11 cellular contexts compared by ENCODE assay signal in the genomic region with DNA sequence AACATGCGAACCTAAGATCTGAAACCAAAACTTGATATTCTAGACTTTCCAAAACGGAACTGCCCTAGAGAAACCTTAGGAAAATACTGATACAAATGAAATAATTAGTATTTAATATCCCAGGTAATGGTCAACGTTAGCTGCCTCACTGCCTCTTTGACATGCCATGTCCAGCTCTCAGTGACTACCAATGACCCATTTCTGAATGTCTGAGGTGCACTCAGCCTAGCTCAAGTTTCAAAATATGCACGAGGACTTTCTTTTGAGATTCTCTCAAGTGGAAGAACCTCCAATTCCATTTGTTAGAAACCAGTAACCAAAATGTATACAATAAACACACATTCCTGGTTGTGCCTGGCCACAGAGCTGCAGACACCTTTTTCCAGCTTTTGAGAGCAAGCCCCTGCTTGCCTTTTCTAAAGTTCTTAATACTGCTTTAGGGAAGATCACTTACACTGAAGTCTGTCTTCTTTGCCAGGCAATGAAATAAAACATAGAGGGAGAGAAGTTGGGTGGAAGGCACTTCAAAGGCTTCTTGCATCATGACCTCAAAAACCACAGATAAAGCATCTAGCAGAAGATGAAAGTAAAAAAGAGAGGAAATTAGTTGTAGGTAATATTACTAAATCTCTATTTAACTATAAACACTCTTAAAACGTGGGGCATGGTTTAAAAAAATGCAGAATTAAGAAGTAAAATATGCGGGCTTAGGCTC.
DNase-seq lines count a peak whose midpoint lies in the region; ATAC-seq and TF ChIP-seq lines count a peak whose summit lies in the region.
"Had no signal": no experiment of that assay in that cellular context is flagged by ENCODE, and none has a peak within 500 bp of the region (broad histone marks: within the 10 kb centered on the region; RNA-seq: fewer than 3 reads in every experiment).

No MANE protein-coding gene starts in this region.

- H3K79me1 ChIP-seq in neuronal stem cell (ENCODE audit: low read depth, low read length) = no peaks in the 10 kb centered on the region

- no peaks in the 10 kb centered on the region for H3K9me3 Mint-ChIP-seq in activated B cell treated with CpG ODN at 0.5 μM for 24 hours
- no peaks in the 10 kb centered on the region for H3K9me3 Mint-ChIP-seq in activated naive CD4-positive, alpha-beta T cell treated with anti-CD3 and anti-CD28 coated beads, Interleukin-2, amount 50 U/mL, for 72 hours

- H3K27me3 Mint-ChIP-seq in activated B cell treated with CpG ODN at 0.5 μM for 24 hours = no peaks in the 10 kb centered on the region

- H3K4me3 ChIP-seq in neuronal stem cell (ENCODE audit: low read length in 2 of 2) (no peak overlapping the region), Karpas-422 (ENCODE audit: low read length) (no peak overlapping the region)
- H3K4me3 ChIP-seq: left ventricle myocardium inferior had no signal

- no peak overlapping the region for H3K4ac ChIP-seq in neuronal stem cell (ENCODE audit: low read length)

- no peaks in the 10 kb centered on the region for H3K9me2 ChIP-seq in Karpas-422 (replicated peaks; ENCODE audit: insufficient read depth, low read length)

- CTCF ChIA-PET in activated B cell treated with CpG ODN at 0.5 μM for 24 hours (lab: Charles Lee) = no interaction called here

- H3K4me1 Mint-ChIP-seq in activated B cell treated with CpG ODN at 0.5 μM for 24 hours = peaks cover 22% of the 10 kb centered on the region

- no peak overlapping the region for H4K91ac ChIP-seq in neuronal stem cell (ENCODE audit: low read depth, low read length, poor library complexity)

- peaks cover 8 to 63% of the 10 kb centered on the region in 2 donors for H3K36me3 ChIP-seq in neuronal stem cell (replicated peaks in 1 of 2; ENCODE audit: control insufficient read depth in 2 of 2, insufficient read depth in 2 of 2, low read length in 2 of 2)
- peaks cover 49% of the 10 kb centered on the region; the same call in 1 of the 2 replicates for H3K36me3 ChIP-seq in Karpas-422 (ENCODE audit: insufficient read depth, low read length)

- TF ChIP-seq CTCF in activated B cell treated with CpG ODN at 0.5 μM for 24 hours (IDR thresholded peaks at IDR 0.05) (no peak), GM13976 (IDR thresholded peaks at IDR 0.05; ENCODE audit: borderline replicate concordance, control extremely low read depth, extremely low read depth, insufficient read depth, missing control alignments) (no peak)

- H3K4me3 Mint-ChIP-seq in activated B cell treated with CpG ODN at 0.5 μM for 24 hours = no peak overlapping the region

- H3K27me3 ChIP-seq in neuronal stem cell (ENCODE audit: control insufficient read depth in 3 of 3, insufficient read depth in 3 of 3, low read depth in 1 of 3, low read length in 3 of 3) = no peaks in the 10 kb centered on the region
- H3K27me3 ChIP-seq in Karpas-422 (ENCODE audit: low read length) = no peaks in the 10 kb centered on the region

- H3K9me3 ChIP-seq in neuronal stem cell (replicated peaks in 1 of 2; ENCODE audit: control insufficient read depth in 2 of 2, insufficient read depth in 1 of 2, low read depth in 1 of 2, low read length in 2 of 2) (no peaks in the 10 kb centered on the region), Karpas-422 (ENCODE audit: low read length) (no peaks in the 10 kb centered on the region)
- H3K9me3 ChIP-seq: left ventricle myocardium inferior had no signal

- no peak overlapping the region for H4K8ac ChIP-seq in neuronal stem cell (ENCODE audit: low read depth, low read length)

- DNase-seq in NCI-H2107 treated with DMSO at 0.1 percent for 48 hours (lab: John Stamatoyannopoulos, UW; ENCODE audit: unreplicated experiment) (peak; percentile 10), NCI-H2107 (lab: John Stamatoyannopoulos, UW) (no peak), M059J (ENCODE audit: low read depth) (peak; percentile 80), activated B cell treated with CpG ODN at 0.5 μM for 24 hours (no peak), neuronal stem cell (ENCODE audit: low spot score) (no peak), Karpas-422 (no peak), GM13976 (ENCODE audit: low spot score) (no peak)
- no peak for DNase-seq in activated naive CD4-positive, alpha-beta T cell treated with anti-CD3 and anti-CD28 coated beads, Interleukin-2, amount 50 U/mL, for 72 hours (ENCODE audit: low spot score in 2 of 2)
- DNase-seq: 8988T, left ventricle myocardium inferior, NCI-H187 treated with DMSO at 0.1 percent for 48 hours had no signal

- H2AFZ ChIP-seq in neuronal stem cell (ENCODE audit: low read length) (peak overlapping the region; percentile 31), Karpas-422 (ENCODE audit: low read length) (no peak overlapping the region)

- no peak overlapping the region for H3K9ac ChIP-seq in neuronal stem cell (ENCODE audit: low read depth, low read length, poor library complexity)
- H3K9ac ChIP-seq in Karpas-422 (ENCODE audit: low read length) = no peak overlapping the region

- POLR2A ChIA-PET in activated B cell treated with CpG ODN at 0.5 μM for 24 hours (lab: Charles Lee) = interaction anchor here (0.6 kb wide), 1 partner anchor 12 kb away, joined by 3 read pairs; no protein-coding TSS in a partner anchor

- H3K4me2 ChIP-seq in neuronal stem cell (ENCODE audit: insufficient read depth, low read length, poor library complexity, severe bottlenecking) (no peak overlapping the region), Karpas-422 (ENCODE audit: low read depth, low read length, poor library complexity, severe bottlenecking) (no peak overlapping the region)

- no peak overlapping the region for H2BK12ac ChIP-seq in neuronal stem cell (ENCODE audit: low read length)

- WGBS in neuronal stem cell (ENCODE audit: extremely low coverage in 2 of 2, insufficient read length in 2 of 2, insufficient replicate concordance in 1 of 2), 2 donors = no CpG with 5 or more reads among the region's 6 CpGs

- H2AK5ac ChIP-seq in neuronal stem cell (ENCODE audit: low read depth, low read length) = no peak overlapping the region

- peak overlapping the region; percentile 46 for H3K27ac Mint-ChIP-seq in activated B cell treated with CpG ODN at 0.5 μM for 24 hours
- no peak overlapping the region for H3K27ac Mint-ChIP-seq in activated naive CD4-positive, alpha-beta T cell treated with anti-CD3 and anti-CD28 coated beads, Interleukin-2, amount 50 U/mL, for 72 hours

- H2BK5ac ChIP-seq in neuronal stem cell (ENCODE audit: low read length) = no peak overlapping the region

- in situ Hi-C loops in GM13976 (cut with MboI; ENCODE audit: low sequenced_read_pairs, unreplicated experiment) = no loop called here

- no peak for ATAC-seq in activated B cell treated with CpG ODN at 0.5 μM for 24 hours (ENCODE audit: low read depth)
- ATAC-seq in activated naive CD4-positive, alpha-beta T cell treated with anti-CD3 and anti-CD28 coated beads, Interleukin-2, amount 50 U/mL, for 72 hours = no peak

- peaks cover 74% of the 10 kb centered on the region for H3K36me3 Mint-ChIP-seq in activated B cell treated with CpG ODN at 0.5 μM for 24 hours (ENCODE audit: low read depth)
- peaks cover 22 to 41% of the 10 kb centered on the region in 2 donors for H3K36me3 Mint-ChIP-seq in activated naive CD4-positive, alpha-beta T cell treated with anti-CD3 and anti-CD28 coated beads, Interleukin-2, amount 50 U/mL, for 72 hours

- H3K23ac ChIP-seq in neuronal stem cell (ENCODE audit: low read depth, low read length, poor library complexity) = no peak overlapping the region

- H3K79me2 ChIP-seq in Karpas-422 (ENCODE audit: low read length) = peaks cover 60% of the 10 kb centered on the region

- H3K4me1 ChIP-seq in neuronal stem cell (ENCODE audit: control insufficient read depth in 2 of 2, insufficient read depth in 1 of 2, low read depth in 1 of 2, low read length in 2 of 2) (peaks cover 2 to 9% of the 10 kb centered on the region in 2 donors), Karpas-422 (ENCODE audit: low read length) (peaks cover 27% of the 10 kb centered on the region)

- no peak overlapping the region for H2BK120ac ChIP-seq in neuronal stem cell (ENCODE audit: low read depth, low read length)

- H3K18ac ChIP-seq in neuronal stem cell (ENCODE audit: low read length) = no peak overlapping the region

- no peaks in the 10 kb centered on the region for H4K20me1 ChIP-seq in Karpas-422 (ENCODE audit: insufficient read depth, low read depth, low read length)

- H3K27ac ChIP-seq in neuronal stem cell (replicated peaks; ENCODE audit: low read length) (no peak overlapping the region), Karpas-422 (ENCODE audit: low read length) (no peak overlapping the region)
- H3K27ac ChIP-seq: left ventricle myocardium inferior had no signal

- H3K14ac ChIP-seq in neuronal stem cell (ENCODE audit: low read length) = no peak overlapping the region

- H2BK15ac ChIP-seq in neuronal stem cell (ENCODE audit: low read length) = no peak overlapping the region

- intact Hi-C loops in activated B cell treated with CpG ODN at 0.5 μM for 24 hours (cut with micrococcal nuclease) = no loop called here

Comparison
In these comparisons a context has a peak if more than half of its experiments do, and no peak if none do; other contexts are left out.
1. DNase-seq: peak in NCI-H2107 treated with DMSO at 0.1 percent for 48 hours (single experiment) and M059J (single experiment); none in NCI-H2107 (single experiment), activated B cell treated with CpG ODN at 0.5 μM for 24 hours (single experiment), neuronal stem cell (single experiment), Karpas-422 (single experiment), activated naive CD4-positive, alpha-beta T cell treated with anti-CD3 and anti-CD28 coated beads, Interleukin-2, amount 50 U/mL, for 72 hours (0 of 2) and GM13976 (single experiment).